12 cellular contexts compared by ENCODE assay signal in the genomic region with DNA sequence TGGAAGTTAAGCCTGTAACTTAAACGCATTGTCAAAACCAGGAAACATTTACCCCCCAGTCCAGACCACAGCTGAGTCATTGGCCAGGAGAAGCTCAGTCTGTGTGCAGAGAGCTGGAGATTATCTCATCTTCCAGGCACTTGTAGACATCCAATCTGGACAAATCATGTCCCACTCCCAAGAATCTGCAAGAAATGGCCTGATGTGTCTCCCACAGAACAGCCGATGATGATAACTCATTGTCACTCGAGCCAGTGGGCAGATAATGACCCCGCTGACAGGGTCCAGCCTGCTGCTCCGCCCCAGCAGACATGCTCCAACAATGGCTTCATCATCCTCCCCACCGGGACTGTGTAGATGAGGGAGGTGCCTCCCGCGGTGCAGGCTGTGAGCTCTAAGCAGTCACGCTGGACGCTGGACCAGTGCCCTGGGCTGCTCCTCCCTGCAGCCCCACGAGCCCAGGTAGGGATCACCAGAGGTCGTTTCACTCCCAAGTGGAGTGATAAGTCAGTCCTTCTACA.
DNase-seq lines count a peak whose midpoint lies in the region; ATAC-seq and TF ChIP-seq lines count a peak whose summit lies in the region.
"Had no signal": no experiment of that assay in that cellular context is flagged by ENCODE, and none has a peak within 500 bp of the region (broad histone marks: within the 10 kb centered on the region; RNA-seq: fewer than 3 reads in every experiment).

No MANE protein-coding gene starts in this region.

- H4K91ac ChIP-seq in trophoblast cell (ENCODE audit: low read depth, low read length): no peak overlapping the region

- intact Hi-C loops in lower leg skin (cut with DNase I; ENCODE audit: low total_unique reads): no loop called here

- TF ChIP-seq CTCF in retinal pigment epithelial cell (conservative IDR thresholded peaks at IDR 0.05; ENCODE audit: low read depth, low read length) (no peak), lower leg skin (IDR thresholded peaks at IDR 0.05) (no peak)

- peaks cover 16% of the 10 kb centered on the region for H3F3A ChIP-seq in GM23248 (ENCODE audit: insufficient read depth)

- no peak for TF ChIP-seq POLR2A in lower leg skin (IDR thresholded peaks at IDR 0.05)

- no peak overlapping the region for H2BK120ac ChIP-seq in trophoblast cell (ENCODE audit: insufficient read depth, low read length, poor library complexity)

- in situ Hi-C loops in GM23248 (cut with MboI): no loop called here

- no peak overlapping the region for H3K9ac ChIP-seq in GM23248
- H3K9ac ChIP-seq in trophoblast cell (ENCODE audit: low read length): no peak overlapping the region
- H3K9ac ChIP-seq: parathyroid adenoma had no signal

- no peak overlapping the region for H2AK5ac ChIP-seq in trophoblast cell (ENCODE audit: low read length)

- 3 to 4% methylated on average over 12 of the region's 12 CpGs for WGBS in GM23248 (ENCODE audit: low coverage in 1 of 2, low lambda C conversion rate in 2 of 2, missing lambda C conversion rate in 2 of 2), 2 experiments
- 14 to 15% methylated on average over 12 of the region's 12 CpGs for WGBS in lower leg skin, 2 donors
- no CpG with 5 or more reads among the region's 12 CpGs for WGBS in trophoblast cell (ENCODE audit: extremely low coverage, insufficient coverage, insufficient read length)

- H3K4me3 ChIP-seq in GM23248 (peak overlapping the region; percentile 51), SJCRH30 (peak overlapping the region; percentile 34), retinal pigment epithelial cell (ENCODE audit: low read length) (peak overlapping the region; percentile 2), lower leg skin (ENCODE audit: low read depth, poor library complexity, severe bottlenecking) (no peak overlapping the region), trophoblast cell (ENCODE audit: low read depth, low read length) (no peak overlapping the region)

- H3K27ac ChIP-seq in GM23248 (peak overlapping the region; percentile 28; the same call in 1 of the 2 replicates), SJCRH30 (peak overlapping the region; percentile 50), trophoblast cell (ENCODE audit: low read depth, low read length) (no peak overlapping the region)
- H3K27ac ChIP-seq: parathyroid adenoma had no signal

- no peaks in the 10 kb centered on the region for H3K36me3 ChIP-seq in GM23248 (ENCODE audit: low read depth)
- no peaks in the 10 kb centered on the region for H3K36me3 ChIP-seq in SJCRH30
- no peaks in the 10 kb centered on the region for H3K36me3 ChIP-seq in trophoblast cell (ENCODE audit: control insufficient read depth in 1 of 2, insufficient read depth in 2 of 2, low read length in 2 of 2)

- DNase-seq in GM23248: peak; percentile 92
- DNase-seq in SJCRH30: peak; percentile 61 to 69
- DNase-seq in fibroblast of the conjunctiva (ENCODE audit: low read depth): peak; percentile 47
- no peak for DNase-seq in retinal pigment epithelial cell (ENCODE audit: low read depth)
- DNase-seq in lower leg skin (ENCODE audit: low spot score in 2 of 2): no peak
- no peak for DNase-seq in activated naive CD4-positive, alpha-beta T cell treated with Interleukin-2 at 50 U/mL for 16 hours
- DNase-seq in trophoblast cell: no peak
- DNase-seq: foreskin melanocyte; NCI-H2081 treated with DMSO at 0.1 percent for 48 hours; stimulated activated CD8-positive, alpha-beta memory T cell treated with anti-CD3 and anti-CD28 coated beads, Interleukin-4, amount 100 ng/mL, for 48 hours had no signal

- H2BK5ac ChIP-seq in trophoblast cell (ENCODE audit: low read depth, low read length, poor library complexity): no peak overlapping the region

- H3K9me2 ChIP-seq in GM23248 (ENCODE audit: insufficient read depth): no peaks in the 10 kb centered on the region

- H3K79me1 ChIP-seq in trophoblast cell (ENCODE audit: low read length): no peaks in the 10 kb centered on the region

- ATAC-seq in GM21423 (IDR thresholded peaks at IDR 0.05; ENCODE audit: unreplicated experiment): no peak

- H3K23ac ChIP-seq in trophoblast cell (ENCODE audit: low read length): no peak overlapping the region

- H3K27me3 ChIP-seq in GM23248 (replicated peaks; ENCODE audit: insufficient read depth): peaks cover 9% of the 10 kb centered on the region
- H3K27me3 ChIP-seq in SJCRH30: no peaks in the 10 kb centered on the region
- no peaks in the 10 kb centered on the region for H3K27me3 ChIP-seq in trophoblast cell (ENCODE audit: insufficient read depth, low read length)

- no peak overlapping the region for H2BK12ac ChIP-seq in trophoblast cell (ENCODE audit: low read length)

- no peak overlapping the region for H4K12ac ChIP-seq in trophoblast cell (ENCODE audit: low read depth, low read length)

- H3K4me2 ChIP-seq in GM23248 (ENCODE audit: unreplicated experiment) (peak overlapping the region; percentile 76), trophoblast cell (ENCODE audit: low read length) (no peak overlapping the region)

- H3K79me2 ChIP-seq in GM23248 (ENCODE audit: insufficient read depth) (no peaks in the 10 kb centered on the region), trophoblast cell (ENCODE audit: control insufficient read depth, insufficient read depth, low read length, poor library complexity) (no peaks in the 10 kb centered on the region)
- H3K79me2 ChIP-seq: parathyroid adenoma had no signal

- H3K14ac ChIP-seq in trophoblast cell (ENCODE audit: low read length): no peak overlapping the region

- H3K4me1 ChIP-seq in GM23248 (ENCODE audit: insufficient read depth): peaks cover 19% of the 10 kb centered on the region
- H3K4me1 ChIP-seq in SJCRH30: peaks cover 24% of the 10 kb centered on the region
- H3K4me1 ChIP-seq in trophoblast cell (ENCODE audit: control insufficient read depth in 1 of 2, insufficient read depth in 2 of 2, low read length in 2 of 2): peaks cover 4 to 10% of the 10 kb centered on the region in 2 experiments
- H3K4me1 ChIP-seq: parathyroid adenoma had no signal

- H4K8ac ChIP-seq in trophoblast cell (ENCODE audit: low read depth, low read length): no peak overlapping the region

- H3K18ac ChIP-seq in trophoblast cell (ENCODE audit: low read length): no peak overlapping the region

- H3K9me3 ChIP-seq in GM23248 (ENCODE audit: low read depth): no peaks in the 10 kb centered on the region
- H3K9me3 ChIP-seq in SJCRH30 (replicated peaks): no peaks in the 10 kb centered on the region
- H3K9me3 ChIP-seq in trophoblast cell (ENCODE audit: insufficient read depth, low read depth, low read length): peaks cover 9% of the 10 kb centered on the region

- no peaks in the 10 kb centered on the region for H4K20me1 ChIP-seq in GM23248 (ENCODE audit: insufficient read depth)

- no peak overlapping the region for H3K4ac ChIP-seq in trophoblast cell (ENCODE audit: low read depth, low read length)

- H2AFZ ChIP-seq in GM23248: peak overlapping the region; percentile 55; the same call in 1 of the 2 replicates
- H2AFZ ChIP-seq in trophoblast cell (ENCODE audit: insufficient read depth, low read length, poor library complexity): no peak overlapping the region
- H2AFZ ChIP-seq: parathyroid adenoma had no signal

Comparison
In these comparisons a context has a peak if more than half of its experiments do, and no peak if none do; other contexts are left out.
1. DNase-seq: peak in GM23248 (single experiment), SJCRH30 (2 of 2) and fibroblast of the conjunctiva (single experiment); none in retinal pigment epithelial cell (single experiment), lower leg skin (0 of 2), activated naive CD4-positive, alpha-beta T cell treated with Interleukin-2 at 50 U/mL for 16 hours (single experiment) and trophoblast cell (0 of 2).
2. H3K4me3 ChIP-seq: peak in GM23248 (single experiment), SJCRH30 (single experiment) and retinal pigment epithelial cell (single experiment); none in lower leg skin (single experiment) and trophoblast cell (single experiment).